ENCODE assay signal across 1 cellular context in genomic region chr16:78984887-78985464, GRCh38.
A peak's percentile ranks its signal among the peaks of the same experiment; 100 is the strongest.
TF ChIP-seq lines count a peak whose summit lies in the region.

No MANE protein-coding gene starts in this region.

TF ChIP-seq in HepG2, 621 proteins besides CTCF, POLR2A, EP300 and RAD21 (continued from another document and continues in another):
- TF ChIP-seq ZBTB33 (CRISPR knock-in tag; IDR thresholded peaks at IDR 0.05) (peak; percentile 6; the same call in 1 of the 2 replicates), PPARG (CRISPR knock-in tag; conservative IDR thresholded peaks at IDR 0.05) (peak; percentile 25; the same call in 1 of the 2 replicates), ZSCAN30 (CRISPR knock-in tag; IDR thresholded peaks at IDR 0.05) (no peak), HDAC1 (CRISPR knock-in tag; IDR thresholded peaks at IDR 0.05) (peak; percentile 52), ARID5B (CRISPR knock-in tag; IDR thresholded peaks at IDR 0.05) (peak; percentile 66; the same call in 1 of the 2 replicates), PATZ1 (CRISPR knock-in tag; IDR thresholded peaks at IDR 0.05) (peak; percentile 35; the same call in 1 of the 2 replicates), CSRNP1 (CRISPR knock-in tag; IDR thresholded peaks at IDR 0.05) (no peak), ARID2 (CRISPR knock-in tag; IDR thresholded peaks at IDR 0.05; ENCODE audit: borderline replicate concordance) (0 out of 2 replicates have a peak, but pooled peaks have one; percentile 34), UBTF (CRISPR knock-in tag; IDR thresholded peaks at IDR 0.05) (0 out of 2 replicates have a peak, but pooled peaks have one; percentile 40), NCOA1 (CRISPR knock-in tag; IDR thresholded peaks at IDR 0.05) (no peak), NR3C1 (CRISPR knock-in tag; IDR thresholded peaks at IDR 0.05) (no peak), ZNF83 (CRISPR knock-in tag; IDR thresholded peaks at IDR 0.05; ENCODE audit: borderline replicate concordance) (0 out of 2 replicates have a peak, but pooled peaks have one; percentile 63), MXI1 (IDR thresholded peaks at IDR 0.05; ENCODE audit: borderline replicate concordance, low read depth, low read length) (peak; percentile 48; the same call in 1 of the 3 replicates), ZNF235 (CRISPR knock-in tag; IDR thresholded peaks at IDR 0.05; ENCODE audit: borderline replicate concordance) (peak; percentile 65; the same call in 1 of the 2 replicates), ZNF441 (CRISPR knock-in tag; IDR thresholded peaks at IDR 0.05; ENCODE audit: borderline replicate concordance) (peak; percentile 99), ZNF724P (CRISPR knock-in tag; IDR thresholded peaks at IDR 0.05; ENCODE audit: borderline replicate concordance) (0 out of 2 replicates have a peak, but pooled peaks have one; percentile 0), KDM5B (CRISPR knock-in tag; IDR thresholded peaks at IDR 0.05; ENCODE audit: borderline replicate concordance) (no peak), ZNF44 (CRISPR knock-in tag; IDR thresholded peaks at IDR 0.05) (peak; percentile 63; the same call in 1 of the 2 replicates), ZNF605 (CRISPR knock-in tag; IDR thresholded peaks at IDR 0.05) (peak; percentile 65; the same call in 1 of the 2 replicates), ZNF788 (CRISPR knock-in tag; IDR thresholded peaks at IDR 0.05; ENCODE audit: borderline replicate concordance) (peak; percentile 59; the same call in 1 of the 2 replicates), HNF4G (IDR thresholded peaks at IDR 0.05; ENCODE audit: borderline replicate concordance, low read depth, low read length) (peak; percentile 77), HNF4G (CRISPR knock-in tag; IDR thresholded peaks at IDR 0.05; ENCODE audit: borderline replicate concordance, low read depth) (peak; percentile 66; the same call in 1 of the 2 replicates), AHDC1 (CRISPR knock-in tag; IDR thresholded peaks at IDR 0.05; ENCODE audit: borderline replicate concordance) (peak; percentile 70; the same call in 1 of the 2 replicates), YY1 (IDR thresholded peaks at IDR 0.05; ENCODE audit: insufficient read depth, insufficient replicate concordance, low read depth, low read length) (peak; percentile 62), SP4 (CRISPR knock-in tag; IDR thresholded peaks at IDR 0.05) (no peak), POGK (CRISPR knock-in tag; conservative IDR thresholded peaks at IDR 0.05) (0 out of 2 replicates have a peak, but pooled peaks have one; percentile 25), ZNF776 (CRISPR knock-in tag; IDR thresholded peaks at IDR 0.05) (no peak), ZNF710 (CRISPR knock-in tag; IDR thresholded peaks at IDR 0.05; ENCODE audit: borderline replicate concordance) (peak; percentile 22; the same call in 1 of the 2 replicates), TEAD3 (CRISPR knock-in tag; optimal IDR thresholded peaks at IDR 0.05; ENCODE audit: borderline replicate concordance) (peak; percentile 55), ZFP36L2 (CRISPR knock-in tag; IDR thresholded peaks at IDR 0.05) (no peak)
